Comparison of ENCODE assay signal across 8 cellular contexts in genomic region chr6:36131517-36132220, GRCh38. TPM values are rescaled to one million over a fixed set of nuclear protein-coding genes. Genes with fewer than 3 reads are reported as not detected.
DNase-seq lines count a peak whose midpoint lies in the region; ATAC-seq, FAIRE-seq and TF ChIP-seq lines count a peak whose summit lies in the region.

No MANE protein-coding gene starts in this region.

- peak overlapping the region; percentile 42 to 66 (median 52) for H3K4me3 ChIP-seq in pancreas

- CTCF ChIA-PET in activated CD8-positive, alpha-beta T cell treated with anti-CD3 and anti-CD28 coated beads for 36 hours (lab: Charles Lee) = interaction anchor here (0.8 to 5.1 kb wide), 13 partner anchors 8 to 170 kb away, joined by 3 to 37 read pairs (median 6); partner anchors contain the start of gene MAPK14

- no peak for TF ChIP-seq CTCF in activated CD8-positive, alpha-beta T cell treated with anti-CD3 and anti-CD28 coated beads for 36 hours (IDR thresholded peaks at IDR 0.05)
- no peak for TF ChIP-seq CTCF in pancreas (IDR thresholded peaks at IDR 0.05)
- TF ChIP-seq CTCF in chondrocyte (IDR thresholded peaks at IDR 0.05) = no peak

- no peaks in the 10 kb centered on the region for H3K27me3 Mint-ChIP-seq in activated CD8-positive, alpha-beta T cell treated with anti-CD3 and anti-CD28 coated beads for 36 hours
- H3K27me3 Mint-ChIP-seq in chondrocyte (ENCODE audit: low read depth) = no peaks in the 10 kb centered on the region

- DNase-seq in A172 (ENCODE audit: low spot score) = peak; percentile 61
- peak; percentile 59 to 85 for DNase-seq in NCI-H2081 (lab: John Stamatoyannopoulos, UW)
- DNase-seq in activated CD8-positive, alpha-beta T cell treated with anti-CD3 and anti-CD28 coated beads for 36 hours = peak; percentile 78
- DNase-seq in fibroblast of peridontal ligament (ENCODE audit: extremely low read depth) = peak; percentile 46
- DNase-seq in pancreas = peak; percentile 77 to 89 (median 84)
- DNase-seq in chondrocyte (ENCODE audit: low spot score) = no peak

- H3K36me3 ChIP-seq in pancreas = peaks cover 0 to 14% (median 6%) of the 10 kb centered on the region in 3 donors

- peak overlapping the region; percentile 88 for H3K4me3 Mint-ChIP-seq in activated CD8-positive, alpha-beta T cell treated with anti-CD3 and anti-CD28 coated beads for 36 hours
- H3K4me3 Mint-ChIP-seq in chondrocyte (ENCODE audit: unreplicated experiment) = no peak overlapping the region

- peak; percentile 88 for ATAC-seq in GM18520 (IDR thresholded peaks at IDR 0.05; ENCODE audit: unreplicated experiment)
- ATAC-seq in HG02973 (IDR thresholded peaks at IDR 0.05; ENCODE audit: unreplicated experiment) = peak; percentile 85
- ATAC-seq in activated CD8-positive, alpha-beta T cell treated with anti-CD3 and anti-CD28 coated beads for 36 hours = peak; percentile 79
- peak; percentile 55 to 67 (median 60) for ATAC-seq in pancreas

- H3K27me3 ChIP-seq in pancreas = no peaks in the 10 kb centered on the region

- POLR2A ChIA-PET in activated CD8-positive, alpha-beta T cell treated with anti-CD3 and anti-CD28 coated beads for 36 hours (lab: Charles Lee) = interaction anchor here (0.7 to 5.0 kb wide), 23 partner anchors 8 to 469 kb away, joined by 3 to 42 read pairs (median 5); partner anchors contain the start of genes BRPF3 and MAPK14

- H3K4me1 ChIP-seq in pancreas = peaks cover 3 to 15% (median 12%) of the 10 kb centered on the region in 3 donors

- intact Hi-C loops in activated CD8-positive, alpha-beta T cell treated with anti-CD3 and anti-CD28 coated beads for 36 hours (cut with micrococcal nuclease) = loop anchor here (2.0 kb wide), 1 partner anchor 65 kb away; the partner anchor contains the start of gene BRPF3
- intact Hi-C loops in pancreas (cut with DNase I) = no loop called here

- H3K9me3 Mint-ChIP-seq in activated CD8-positive, alpha-beta T cell treated with anti-CD3 and anti-CD28 coated beads for 36 hours = no peaks in the 10 kb centered on the region
- no peaks in the 10 kb centered on the region for H3K9me3 Mint-ChIP-seq in chondrocyte (ENCODE audit: low read depth)

- 1 to 2% methylated on average over 8 of the region's 8 CpGs for WGBS in pancreas, 2 donors

- H3K27ac Mint-ChIP-seq in activated CD8-positive, alpha-beta T cell treated with anti-CD3 and anti-CD28 coated beads for 36 hours = peak overlapping the region; percentile 96
- no peak overlapping the region for H3K27ac Mint-ChIP-seq in chondrocyte (ENCODE audit: unreplicated experiment)

- H3K4me1 Mint-ChIP-seq in activated CD8-positive, alpha-beta T cell treated with anti-CD3 and anti-CD28 coated beads for 36 hours (ENCODE audit: low read depth) = peaks cover 50% of the 10 kb centered on the region
- peaks cover 21% of the 10 kb centered on the region for H3K4me1 Mint-ChIP-seq in chondrocyte (ENCODE audit: low read depth)

- H3K36me3 Mint-ChIP-seq in activated CD8-positive, alpha-beta T cell treated with anti-CD3 and anti-CD28 coated beads for 36 hours (ENCODE audit: low read depth) = peaks cover 34% of the 10 kb centered on the region
- no peaks in the 10 kb centered on the region for H3K36me3 Mint-ChIP-seq in chondrocyte (ENCODE audit: low read depth)

- FAIRE-seq in pancreas (lab: Jason Lieb, UNC) = no peak

- peak overlapping the region; percentile 86 to 94 (median 92) for H3K27ac ChIP-seq in pancreas

- no peaks in the 10 kb centered on the region for H3K9me3 ChIP-seq in pancreas

RNA-seq across cellular contexts. Expression of gene MAPK13, which starts 1.4 kb away (rescaled TPM):
- 0.34 and 0.46 TPM in 2 replicates for total RNA-seq in A172 (2014; rRNA removed; shearing (Covaris generic))
- total RNA-seq in activated CD8-positive, alpha-beta T cell treated with anti-CD3 and anti-CD28 coated beads for 36 hours = 10 to 100 TPM; 60.4 to 60.9 TPM
- total RNA-seq in pancreas = 10 to 100 TPM; 29.9 to 46.3 (median 34.3) TPM
- polyA plus RNA-seq in pancreas = 10 to 100 TPM; 20.2 to 28.9 TPM
- 0.48 to 1.0 TPM (median 0.97 TPM) in 3 replicates for total RNA-seq in chondrocyte

Comparison
In these comparisons a context has a peak if more than half of its experiments do, and no peak if none do; other contexts are left out.
1. RNA of gene MAPK13, which starts 1.4 kb away (total RNA-seq): 60.4 to 60.9 TPM in activated CD8-positive, alpha-beta T cell treated with anti-CD3 and anti-CD28 coated beads for 36 hours and 29.9 to 46.3 TPM in pancreas; 0.48 to 1.0 TPM in chondrocyte and 0.34 to 0.46 TPM in A172; every median in the first group is over 10 times any median in the second.
2. Peak in every context shown above with its lines, with median percentiles within 50 percentile points of each other: ATAC-seq.